In the genomic region with DNA sequence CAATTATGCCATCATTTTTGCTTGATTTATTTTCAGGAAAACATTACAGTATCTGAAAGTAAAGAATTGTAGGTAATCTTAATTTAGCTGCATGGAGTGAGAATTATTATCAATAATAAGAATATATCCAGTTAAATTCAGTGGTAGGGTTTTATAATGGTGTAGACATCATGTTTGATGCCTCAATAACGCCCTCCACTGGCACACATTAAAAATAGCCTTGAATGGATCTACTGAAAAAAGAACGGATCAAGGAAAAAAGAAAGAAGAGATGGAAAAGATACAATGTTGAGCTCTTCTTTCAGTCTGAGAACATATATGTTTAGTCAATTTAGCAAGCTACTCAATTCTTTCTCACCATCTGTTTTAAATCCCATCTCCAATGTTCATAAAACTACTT, we compare ENCODE assay signal across 23 cellular contexts.
DNase-seq lines count a peak whose midpoint lies in the region; ATAC-seq and TF ChIP-seq lines count a peak whose summit lies in the region.
"Had no signal": no experiment of that assay in that cellular context is flagged by ENCODE, and none has a peak within 500 bp of the region (broad histone marks: within the 10 kb centered on the region; RNA-seq: fewer than 3 reads in every experiment).

No MANE protein-coding gene starts in this region.

- H3K4me1 ChIP-seq in H9 (ENCODE audit: insufficient read depth, low read length) (peaks cover 8% of the 10 kb centered on the region; the same call in 1 of the 2 replicates), PC-3 (ENCODE audit: insufficient read depth, low read length) (no peaks in the 10 kb centered on the region)
- H3K4me1 ChIP-seq: foreskin keratinocyte, HAP-1, Peyer's patch, transverse colon had no signal

- H3K9ac ChIP-seq in H9 (ENCODE audit: extremely low read depth, insufficient read length, low read length) (no peak overlapping the region), PC-3 (ENCODE audit: low read length) (no peak overlapping the region)

- no peak overlapping the region for H4K91ac ChIP-seq in H9 (ENCODE audit: insufficient read length, low read depth, low read length)

- no peak overlapping the region for H3K23ac ChIP-seq in H9 (ENCODE audit: insufficient read length, low read depth, low read length)

- no peak overlapping the region for H2AK5ac ChIP-seq in H9 (ENCODE audit: insufficient read length, low read length)

- H3K4me1 Mint-ChIP-seq in H9 = peaks cover 71 to 76% of the 10 kb centered on the region in 2 experiments
- H3K4me1 Mint-ChIP-seq: brain; CD8-positive, alpha-beta memory T cell had no signal

- intact Hi-C loops in PC-3 (cut with micrococcal nuclease) = no loop called here

- no peak overlapping the region for H2BK5ac ChIP-seq in H9 (ENCODE audit: insufficient read length, low read length)

- H3F3A ChIP-seq in PC-3 (ENCODE audit: low read length, unreplicated experiment) = no peaks in the 10 kb centered on the region

- no peak overlapping the region for H2BK20ac ChIP-seq in H9 (ENCODE audit: low read depth, low read length, poor library complexity, severe bottlenecking)

- H3T11ph ChIP-seq in H9 (ENCODE audit: low read length) = no peak overlapping the region

- POLR2A ChIA-PET in PC-3 (lab: Charles Lee; ENCODE audit: unreplicated experiment) = no interaction called here

- H3K9me3 Mint-ChIP-seq in H9 = peaks cover 9 to 13% of the 10 kb centered on the region in 2 experiments

- H2BK120ac ChIP-seq in H9 (ENCODE audit: low read depth, low read length, poor library complexity, severe bottlenecking) = no peak overlapping the region

- no peaks in the 10 kb centered on the region for H3K79me2 ChIP-seq in H9 (ENCODE audit: insufficient read depth, low read length)
- no peaks in the 10 kb centered on the region for H3K79me2 ChIP-seq in PC-3 (ENCODE audit: low read length)

- no TSS peak for BruUV-seq in PC-3 (replicated peaks; lab: Mats Ljungman, UMichigan)

- H2BK12ac ChIP-seq in H9 (ENCODE audit: insufficient read length, low read depth, low read length) = no peak overlapping the region

- H3K27me3 ChIP-seq in H9 (ENCODE audit: insufficient read depth, low read length) (no peaks in the 10 kb centered on the region), PC-3 (ENCODE audit: low read length) (peaks cover 17% of the 10 kb centered on the region; the same call in 1 of the 2 replicates)
- H3K27me3 ChIP-seq: foreskin keratinocyte, Peyer's patch, SJCRH30, transverse colon had no signal

- no peak overlapping the region for H3K27ac ChIP-seq in H9 (ENCODE audit: insufficient read length, low read depth, low read length)
- no peak overlapping the region for H3K27ac ChIP-seq in PC-3 (ENCODE audit: low read length)
- H3K27ac ChIP-seq: foreskin keratinocyte, Peyer's patch, SJCRH30, skin epidermis, transverse colon had no signal

- no peak overlapping the region for H3K14ac ChIP-seq in H9 (ENCODE audit: insufficient read depth, low read length)

- no peak overlapping the region for H4K8ac ChIP-seq in H9 (replicated peaks; ENCODE audit: insufficient read length, low read depth, low read length)

- no peaks in the 10 kb centered on the region; the same call in 1 of the 2 replicates for H3K27me3 Mint-ChIP-seq in H9 (ENCODE audit: low read depth)
- H3K27me3 Mint-ChIP-seq: CD8-positive, alpha-beta memory T cell had no signal

- H3K4me2 ChIP-seq in H9 (ENCODE audit: insufficient read depth, insufficient read length, low read length) (no peak overlapping the region), PC-3 (ENCODE audit: low read length) (no peak overlapping the region)

- no peak overlapping the region for H3K4ac ChIP-seq in H9 (ENCODE audit: low read depth, low read length)

- no peak overlapping the region for H3K56ac ChIP-seq in H9 (ENCODE audit: insufficient read length, low read depth, low read length)

- peak; percentile 74 for TF ChIP-seq CTCF in H9 (conservative IDR thresholded peaks at IDR 0.05)
- 0 out of 2 replicates have a peak, but pooled peaks have one; percentile 35 for TF ChIP-seq CTCF in PC-3 (conservative IDR thresholded peaks at IDR 0.05; ENCODE audit: low read depth, low read length)
- TF ChIP-seq CTCF in fibroblast of villous mesenchyme (IDR thresholded peaks at IDR 0.05; ENCODE audit: insufficient read depth, low read depth, low read length) = peak; percentile 5

- no peak overlapping the region for H3K4me3 Mint-ChIP-seq in H9
- H3K4me3 Mint-ChIP-seq: brain; CD8-positive, alpha-beta memory T cell had no signal

- peak; percentile 54 for DNase-seq in DMS53 (lab: John Stamatoyannopoulos, UW)
- no peak for DNase-seq in DMS53 treated with DMSO at 0.1 percent for 48 hours (lab: John Stamatoyannopoulos, UW; ENCODE audit: unreplicated experiment)
- DNase-seq in H9 = no peak
- no peak for DNase-seq in PC-3
- DNase-seq in fibroblast of villous mesenchyme (ENCODE audit: low read depth) = no peak
- no peak for DNase-seq in NCI-H345 (lab: John Stamatoyannopoulos, UW)
- DNase-seq: 8988T; activated CD4-positive, alpha-beta T cell treated with anti-CD3 and anti-CD28 coated beads for 48 hours; activated naive CD4-positive, alpha-beta T cell; activated T-cell treated with anti-CD3 and anti-CD28 coated beads, Interleukin-2, amount 50 U/mL, for 48 hours; CD8-positive, alpha-beta memory T cell; foreskin keratinocyte; IMR-90; NCI-H526 treated with DMSO at 0.1 percent for 48 hours; occipital lobe; Peyer's patch; transverse colon had no signal

- CTCF ChIA-PET in PC-3 (lab: Charles Lee) = no interaction called here

- H4K20me1 ChIP-seq in H9 (ENCODE audit: control insufficient read depth, insufficient read depth, insufficient read length) (no peaks in the 10 kb centered on the region), PC-3 (ENCODE audit: low read length) (no peaks in the 10 kb centered on the region)

- H4K5ac ChIP-seq in H9 (ENCODE audit: insufficient read length, low read depth, low read length) = no peak overlapping the region

- H3K9me3 ChIP-seq in H9 (ENCODE audit: control insufficient read depth, low read depth, low read length) = no peaks in the 10 kb centered on the region
- H3K9me3 ChIP-seq in PC-3 (ENCODE audit: low read length) = no peaks in the 10 kb centered on the region
- H3K9me3 ChIP-seq: HAP-1, SJCRH30, transverse colon had no signal

- H3K18ac ChIP-seq in H9 (ENCODE audit: insufficient read length, low read depth, low read length) = no peak overlapping the region

- peaks cover 12 to 21% (median 18%) of the 10 kb centered on the region in 3 experiments for H3K36me3 Mint-ChIP-seq in H9 (ENCODE audit: insufficient read depth in 1 of 3, low read depth in 3 of 3)
- H3K36me3 Mint-ChIP-seq: brain; CD8-positive, alpha-beta memory T cell had no signal

- H2AFZ ChIP-seq in H9 (ENCODE audit: low read length) (no peak overlapping the region), PC-3 (ENCODE audit: low read length) (no peak overlapping the region)

- no peak overlapping the region for H2BK15ac ChIP-seq in H9 (ENCODE audit: low read depth, low read length)

- ATAC-seq in PC-3 (no peak), GM21526 (IDR thresholded peaks at IDR 0.05; ENCODE audit: low FRiP score, unreplicated experiment) (no peak), HG03280 (IDR thresholded peaks at IDR 0.05; ENCODE audit: unreplicated experiment) (no peak)
- ATAC-seq: foreskin keratinocyte had no signal

- WGBS in H9 (ENCODE audit: extremely low coverage, insufficient read length, low lambda C conversion rate) = no CpG with 5 or more reads among the region's 2 CpGs

- no peaks in the 10 kb centered on the region for H3K9me2 ChIP-seq in PC-3 (replicated peaks; ENCODE audit: low read length)

- H3K23me2 ChIP-seq in H9 (ENCODE audit: insufficient read length, low read depth, low read length, poor library complexity, severe bottlenecking) = no peaks in the 10 kb centered on the region

- H3K36me3 ChIP-seq in PC-3 (ENCODE audit: low read depth, low read length) = no peaks in the 10 kb centered on the region
- H3K36me3 ChIP-seq: HAP-1, Peyer's patch, SJCRH30, transverse colon had no signal

- peak overlapping the region in 2 of 3 experiments; percentile 97 to 99; a peak in 3 of 7 replicates for H3K27ac Mint-ChIP-seq in H9
- H3K27ac Mint-ChIP-seq: brain; CD8-positive, alpha-beta memory T cell had no signal

- no peaks in the 10 kb centered on the region for H3K79me1 ChIP-seq in H9 (ENCODE audit: insufficient read depth, low read depth, low read length, poor library complexity, severe bottlenecking)

- H3K4me3 ChIP-seq in PC-3 (ENCODE audit: low read length) (no peak overlapping the region), fibroblast of villous mesenchyme (ENCODE audit: low read depth, low read length) (no peak overlapping the region)
- H3K4me3 ChIP-seq: HAP-1, Peyer's patch, SJCRH30, skin epidermis, transverse colon had no signal

Comparison
In these comparisons a context has a peak if more than half of its experiments do, and no peak if none do; other contexts are left out.
1. CTCF ChIP-seq: peak in every context shown above with its lines; median percentile 74 in H9; 35 in PC-3; 5 in fibroblast of villous mesenchyme.